8 cellular contexts compared by ENCODE assay signal in genomic region chr5:1344975-1345838, GRCh38. TPM values are rescaled to one million over a fixed set of nuclear protein-coding genes. Genes with fewer than 3 reads are reported as not detected.
DNase-seq lines count a peak whose midpoint lies in the region; ATAC-seq and TF ChIP-seq lines count a peak whose summit lies in the region.

Gene CLPTM1L, minus strand, starts transcription at chr5:1345099. Its CDS starts 258 bp downstream, at chr5:1344841.

- peak within 1 kb of the TSS; percentile 98 for H3K27ac ChIP-seq in MM.1S (ENCODE audit: low read length)
- peak within 1 kb of the TSS; percentile 73 to 92 (median 90) for H3K27ac ChIP-seq in gastroesophageal sphincter
- H3K27ac ChIP-seq in neutrophil: peak within 1 kb of the TSS; percentile 72

- peak within 1 kb of the TSS; percentile 79 for H3K4me3 Mint-ChIP-seq in activated naive CD4-positive, alpha-beta T cell treated with anti-CD3 and anti-CD28 coated beads for 36 hours

- peaks cover 18% of the 10 kb centered on the region for H3K36me3 Mint-ChIP-seq in activated naive CD4-positive, alpha-beta T cell treated with anti-CD3 and anti-CD28 coated beads for 36 hours (ENCODE audit: low read depth)

- peak; percentile 93 for ATAC-seq in gastroesophageal sphincter

- WGBS in gastroesophageal sphincter (ENCODE audit: low coverage in 1 of 2), 2 donors: 0% methylated on average over 3 to 7 of the region's 87 CpGs

- H3K4me3 ChIP-seq in HAP-1: peak within 1 kb of the TSS; percentile 83
- H3K4me3 ChIP-seq in MM.1S (ENCODE audit: low read length): peak within 1 kb of the TSS; percentile 93
- H3K4me3 ChIP-seq in gastroesophageal sphincter: peak within 1 kb of the TSS; percentile 84 to 90
- peak within 1 kb of the TSS; percentile 77 to 82 for H3K4me3 ChIP-seq in neutrophil (ENCODE audit: low read depth in 1 of 2, low read length in 1 of 2)

- H2AFZ ChIP-seq in MM.1S (ENCODE audit: low read length): peak within 1 kb of the TSS; percentile 57

- no peaks in the 10 kb centered on the region for H4K20me1 ChIP-seq in MM.1S (ENCODE audit: insufficient read depth, low read length)

- no peaks in the 10 kb centered on the region for H3K9me2 ChIP-seq in MM.1S (replicated peaks; ENCODE audit: insufficient read depth, low read length)

- H3K4me2 ChIP-seq in MM.1S (ENCODE audit: low read depth, low read length): peak within 1 kb of the TSS; percentile 94

- no peak for TF ChIP-seq CTCF in MM.1S (IDR thresholded peaks at IDR 0.05; ENCODE audit: low read length)
- TF ChIP-seq CTCF in gastroesophageal sphincter (IDR thresholded peaks at IDR 0.05): peak in 3 of 4 experiments; percentile 16 to 38 (median 37)
- peak; percentile 43 for TF ChIP-seq CTCF in neutrophil (IDR thresholded peaks at IDR 0.05)
- TF ChIP-seq CTCF in subcutaneous adipose tissue (IDR thresholded peaks at IDR 0.05; ENCODE audit: low read depth): no peak

- H3K4me1 Mint-ChIP-seq in activated naive CD4-positive, alpha-beta T cell treated with anti-CD3 and anti-CD28 coated beads for 36 hours (ENCODE audit: low read depth): peaks cover 31% of the 10 kb centered on the region

- no peaks in the 10 kb centered on the region for H3K27me3 Mint-ChIP-seq in activated naive CD4-positive, alpha-beta T cell treated with anti-CD3 and anti-CD28 coated beads for 36 hours (ENCODE audit: low read depth)

- peak within 1 kb of the TSS; percentile 70 for H3K27ac Mint-ChIP-seq in activated naive CD4-positive, alpha-beta T cell treated with anti-CD3 and anti-CD28 coated beads for 36 hours

- no peaks in the 10 kb centered on the region for H3K9me3 ChIP-seq in HAP-1
- H3K9me3 ChIP-seq in MM.1S (replicated peaks; ENCODE audit: insufficient read depth, low read length): no peaks in the 10 kb centered on the region
- no peaks in the 10 kb centered on the region for H3K9me3 ChIP-seq in gastroesophageal sphincter
- H3K9me3 ChIP-seq in neutrophil: no peaks in the 10 kb centered on the region

- TF ChIP-seq POLR2A in gastroesophageal sphincter (IDR thresholded peaks at IDR 0.05): peak; percentile 83 to 91

- H3K79me2 ChIP-seq in MM.1S (ENCODE audit: low read length): peaks cover 58% of the 10 kb centered on the region

- H3K4me1 ChIP-seq in HAP-1 (peaks cover 4% of the 10 kb centered on the region), MM.1S (ENCODE audit: low read length) (peaks cover 29% of the 10 kb centered on the region), gastroesophageal sphincter (peaks cover 0 to 36% (median 18%) of the 10 kb centered on the region in 3 donors), neutrophil (ENCODE audit: control insufficient read depth in 1 of 2, insufficient read depth in 1 of 2, low read depth in 1 of 2, low read length in 1 of 2) (peaks cover 19 to 21% of the 10 kb centered on the region in 2 experiments)

- in situ Hi-C loops in G401 (cut with HindIII; ENCODE audit: low sequenced_read_pairs) (no loop called here), HAP-1 (cut with MboI; ENCODE audit: low sequenced_read_pairs) (no loop called here)

- H3K9ac ChIP-seq in MM.1S (ENCODE audit: low read length): peak within 1 kb of the TSS; percentile 98

- TF ChIP-seq EP300 in gastroesophageal sphincter (IDR thresholded peaks at IDR 0.05): no peak

- H3K36me3 ChIP-seq in HAP-1 (replicated peaks): peaks cover 32% of the 10 kb centered on the region
- peaks cover 22% of the 10 kb centered on the region; the same call in 1 of the 2 replicates for H3K36me3 ChIP-seq in MM.1S (replicated peaks; ENCODE audit: insufficient read depth, low read length)
- H3K36me3 ChIP-seq in gastroesophageal sphincter: peaks cover 0 to 33% of the 10 kb centered on the region in 2 donors
- peaks cover 31% of the 10 kb centered on the region for H3K36me3 ChIP-seq in neutrophil

- CTCF ChIA-PET in activated naive CD4-positive, alpha-beta T cell treated with anti-CD3 and anti-CD28 coated beads for 36 hours (lab: Charles Lee): interaction anchor here (0.9 to 1.0 kb wide), 2 partner anchors 35 to 172 kb away, joined by 3 read pairs; no protein-coding TSS in a partner anchor

- DNase-seq in G401 (ENCODE audit: low spot score) (peak; percentile 73), HAP-1 (ENCODE audit: low spot score in 2 of 2) (peak; percentile 75 to 87), MM.1S (peak; percentile 94), SK-N-DZ (ENCODE audit: low spot score) (peak; percentile 76)
- peak; percentile 87 for DNase-seq in activated naive CD4-positive, alpha-beta T cell treated with anti-CD3 and anti-CD28 coated beads for 36 hours

- peaks cover 39% of the 10 kb centered on the region for H3F3A ChIP-seq in MM.1S (ENCODE audit: insufficient read depth, low read length)

- H3K27me3 ChIP-seq in HAP-1 (ENCODE audit: low read depth) (no peaks in the 10 kb centered on the region), MM.1S (replicated peaks; ENCODE audit: insufficient read depth, low read length) (no peaks in the 10 kb centered on the region), gastroesophageal sphincter (no peaks in the 10 kb centered on the region), neutrophil (no peaks in the 10 kb centered on the region)

- H3K9me3 Mint-ChIP-seq in activated naive CD4-positive, alpha-beta T cell treated with anti-CD3 and anti-CD28 coated beads for 36 hours: no peaks in the 10 kb centered on the region

- intact Hi-C loops in activated naive CD4-positive, alpha-beta T cell treated with anti-CD3 and anti-CD28 coated beads for 36 hours (cut with micrococcal nuclease): loop anchor here (1.0 to 10.0 kb wide), 8 partner anchors 29 to 870 kb away; partner anchors contain the start of gene TERT

RNA-seq across cellular contexts. Expression of gene CLPTM1L, which starts in this region (rescaled TPM):
- 177 and 229 TPM in 2 replicates for total RNA-seq in G401 (2014; rRNA removed; shearing (Covaris generic))
- 126 and 142 TPM in 2 replicates for polyA plus RNA-seq in SK-N-DZ (2014; cell fraction: cytosol; rRNA removed)
- 114 and 118 TPM in 2 replicates for polyA plus RNA-seq in SK-N-DZ (2014; cell fraction: nucleus; rRNA removed)
- 10 to 100 TPM; 48.0 to 48.5 TPM for total RNA-seq in activated naive CD4-positive, alpha-beta T cell treated with anti-CD3 and anti-CD28 coated beads for 36 hours
- total RNA-seq in gastroesophageal sphincter: 100 to 1,000 TPM in 1 of 4 donors, 10 to 100 TPM in 3; 83.9 to 131 (median 92.2) TPM
- total RNA-seq in subcutaneous adipose tissue: 100 to 1,000 TPM in 2 of 4 donors, 10 to 100 TPM in 2; 92.3 to 132 (median 108) TPM

Comparison
In these comparisons a context has a peak if more than half of its experiments do, and no peak if none do; other contexts are left out.
1. Peak in every context shown above with its lines: DNase-seq, ATAC-seq, H3K4me3 ChIP-seq and H3K27ac ChIP-seq.
2. CTCF ChIP-seq: peak in gastroesophageal sphincter (3 of 4) and neutrophil (single experiment); none in MM.1S (single experiment) and subcutaneous adipose tissue (single experiment).